ENCODE assay signal across 1 cellular context in the genomic region with DNA sequence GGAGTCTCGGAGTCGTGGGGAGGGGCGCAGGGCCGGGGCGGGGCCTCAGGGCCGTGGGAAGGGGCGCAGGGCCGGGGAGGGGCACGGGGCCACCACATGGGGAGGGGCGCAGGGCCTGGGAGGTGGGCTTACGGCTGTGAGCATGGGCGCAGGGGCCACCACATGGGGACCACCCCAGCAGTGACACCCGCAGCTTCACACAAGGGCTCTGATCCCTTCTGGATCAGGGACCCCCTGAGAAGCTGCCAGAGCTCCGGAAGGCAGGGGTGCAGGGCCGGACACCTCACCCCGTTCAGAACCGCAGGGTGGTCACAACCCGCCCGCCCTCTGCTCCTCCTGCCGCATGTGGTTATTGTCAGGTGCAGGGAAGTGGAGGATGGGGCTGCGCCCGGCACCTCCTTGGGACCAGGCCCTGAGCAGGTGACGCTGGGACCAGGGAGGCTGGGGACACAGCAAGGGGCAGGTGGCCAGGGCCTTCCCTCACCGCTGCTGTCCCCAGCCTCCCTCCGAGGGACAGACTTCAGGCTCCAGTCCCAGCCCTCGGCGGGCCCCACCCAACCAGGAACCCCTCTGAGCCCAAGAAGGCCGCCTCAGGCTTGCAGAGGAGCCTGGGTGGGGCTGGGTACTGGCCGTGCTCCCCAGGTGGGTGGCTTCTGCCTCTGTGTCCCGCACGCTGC.
TF ChIP-seq lines count a peak whose summit lies in the region.

No MANE protein-coding gene starts in this region.

TF ChIP-seq in WTC11, 78 proteins besides CTCF, POLR2A, EP300 and RAD21:
- TF ChIP-seq, protein P1, sequence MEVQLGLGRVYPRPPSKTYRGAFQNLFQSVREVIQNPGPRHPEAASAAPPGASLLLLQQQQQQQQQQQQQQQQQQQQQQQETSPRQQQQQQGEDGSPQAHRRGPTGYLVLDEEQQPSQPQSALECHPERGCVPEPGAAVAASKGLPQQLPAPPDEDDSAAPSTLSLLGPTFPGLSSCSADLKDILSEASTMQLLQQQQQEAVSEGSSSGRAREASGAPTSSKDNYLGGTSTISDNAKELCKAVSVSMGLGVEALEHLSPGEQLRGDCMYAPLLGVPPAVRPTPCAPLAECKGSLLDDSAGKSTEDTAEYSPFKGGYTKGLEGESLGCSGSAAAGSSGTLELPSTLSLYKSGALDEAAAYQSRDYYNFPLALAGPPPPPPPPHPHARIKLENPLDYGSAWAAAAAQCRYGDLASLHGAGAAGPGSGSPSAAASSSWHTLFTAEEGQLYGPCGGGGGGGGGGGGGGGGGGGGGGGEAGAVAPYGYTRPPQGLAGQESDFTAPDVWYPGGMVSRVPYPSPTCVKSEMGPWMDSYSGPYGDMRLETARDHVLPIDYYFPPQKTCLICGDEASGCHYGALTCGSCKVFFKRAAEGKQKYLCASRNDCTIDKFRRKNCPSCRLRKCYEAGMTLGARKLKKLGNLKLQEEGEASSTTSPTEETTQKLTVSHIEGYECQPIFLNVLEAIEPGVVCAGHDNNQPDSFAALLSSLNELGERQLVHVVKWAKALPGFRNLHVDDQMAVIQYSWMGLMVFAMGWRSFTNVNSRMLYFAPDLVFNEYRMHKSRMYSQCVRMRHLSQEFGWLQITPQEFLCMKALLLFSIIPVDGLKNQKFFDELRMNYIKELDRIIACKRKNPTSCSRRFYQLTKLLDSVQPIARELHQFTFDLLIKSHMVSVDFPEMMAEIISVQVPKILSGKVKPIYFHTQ (CRISPR knock-in tag; IDR thresholded peaks at IDR 0.05), result no peak
- no peak for TF ChIP-seq FOXJ3 (CRISPR knock-in tag; IDR thresholded peaks at IDR 0.05; ENCODE audit: borderline replicate concordance)
- TF ChIP-seq, protein P2, sequence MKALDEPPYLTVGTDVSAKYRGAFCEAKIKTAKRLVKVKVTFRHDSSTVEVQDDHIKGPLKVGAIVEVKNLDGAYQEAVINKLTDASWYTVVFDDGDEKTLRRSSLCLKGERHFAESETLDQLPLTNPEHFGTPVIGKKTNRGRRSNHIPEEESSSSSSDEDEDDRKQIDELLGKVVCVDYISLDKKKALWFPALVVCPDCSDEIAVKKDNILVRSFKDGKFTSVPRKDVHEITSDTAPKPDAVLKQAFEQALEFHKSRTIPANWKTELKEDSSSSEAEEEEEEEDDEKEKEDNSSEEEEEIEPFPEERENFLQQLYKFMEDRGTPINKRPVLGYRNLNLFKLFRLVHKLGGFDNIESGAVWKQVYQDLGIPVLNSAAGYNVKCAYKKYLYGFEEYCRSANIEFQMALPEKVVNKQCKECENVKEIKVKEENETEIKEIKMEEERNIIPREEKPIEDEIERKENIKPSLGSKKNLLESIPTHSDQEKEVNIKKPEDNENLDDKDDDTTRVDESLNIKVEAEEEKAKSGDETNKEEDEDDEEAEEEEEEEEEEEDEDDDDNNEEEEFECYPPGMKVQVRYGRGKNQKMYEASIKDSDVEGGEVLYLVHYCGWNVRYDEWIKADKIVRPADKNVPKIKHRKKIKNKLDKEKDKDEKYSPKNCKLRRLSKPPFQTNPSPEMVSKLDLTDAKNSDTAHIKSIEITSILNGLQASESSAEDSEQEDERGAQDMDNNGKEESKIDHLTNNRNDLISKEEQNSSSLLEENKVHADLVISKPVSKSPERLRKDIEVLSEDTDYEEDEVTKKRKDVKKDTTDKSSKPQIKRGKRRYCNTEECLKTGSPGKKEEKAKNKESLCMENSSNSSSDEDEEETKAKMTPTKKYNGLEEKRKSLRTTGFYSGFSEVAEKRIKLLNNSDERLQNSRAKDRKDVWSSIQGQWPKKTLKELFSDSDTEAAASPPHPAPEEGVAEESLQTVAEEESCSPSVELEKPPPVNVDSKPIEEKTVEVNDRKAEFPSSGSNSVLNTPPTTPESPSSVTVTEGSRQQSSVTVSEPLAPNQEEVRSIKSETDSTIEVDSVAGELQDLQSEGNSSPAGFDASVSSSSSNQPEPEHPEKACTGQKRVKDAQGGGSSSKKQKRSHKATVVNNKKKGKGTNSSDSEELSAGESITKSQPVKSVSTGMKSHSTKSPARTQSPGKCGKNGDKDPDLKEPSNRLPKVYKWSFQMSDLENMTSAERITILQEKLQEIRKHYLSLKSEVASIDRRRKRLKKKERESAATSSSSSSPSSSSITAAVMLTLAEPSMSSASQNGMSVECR (CRISPR knock-in tag; IDR thresholded peaks at IDR 0.05; ENCODE audit: borderline replicate concordance), result no peak
